ENCODE assay signal across 16 cellular contexts in genomic region chr18:22034276-22034675, GRCh38.
DNase-seq lines count a peak whose midpoint lies in the region; TF ChIP-seq lines count a peak whose summit lies in the region.
"Had no signal": no experiment of that assay in that cellular context is flagged by ENCODE, and none has a peak within 500 bp of the region (broad histone marks: within the 10 kb centered on the region; RNA-seq: fewer than 3 reads in every experiment).

No MANE protein-coding gene starts in this region.

- CTCF ChIA-PET in HEK293T (lab: Yijun Ruan, JAX), result no interaction called here

- no peak overlapping the region for H3K4me3 ChIP-seq in fibroblast of lung (replicated peaks in 1 of 4; ENCODE audit: control extremely low read depth in 1 of 4, insufficient read depth in 1 of 4, low read depth in 3 of 4, low read length in 4 of 4)
- H3K4me3 ChIP-seq in mesodermal cell (ENCODE audit: extremely low read depth, insufficient read depth, low read length, poor library complexity, severe bottlenecking), result no peak overlapping the region
- no peak overlapping the region for H3K4me3 ChIP-seq in esophagus muscularis mucosa
- H3K4me3 ChIP-seq in Karpas-422 (ENCODE audit: low read length), result no peak overlapping the region
- H3K4me3 ChIP-seq: BLaER1 had no signal

- H4K20me1 ChIP-seq in fibroblast of lung (ENCODE audit: control insufficient read depth, extremely low read depth, insufficient read depth, low read length) (no peaks in the 10 kb centered on the region), Karpas-422 (ENCODE audit: insufficient read depth, low read depth, low read length) (no peaks in the 10 kb centered on the region)
- H4K20me1 ChIP-seq: BLaER1 had no signal

- H3K4me1 ChIP-seq in fibroblast of lung (ENCODE audit: control insufficient read depth, extremely low read depth, insufficient read depth, low read length), result no peaks in the 10 kb centered on the region
- peaks cover 11% of the 10 kb centered on the region for H3K4me1 ChIP-seq in mesodermal cell (ENCODE audit: control insufficient read depth, insufficient read depth, low read length, poor library complexity, severe bottlenecking)
- H3K4me1 ChIP-seq in esophagus muscularis mucosa, result no peaks in the 10 kb centered on the region
- H3K4me1 ChIP-seq in Karpas-422 (ENCODE audit: low read length), result no peaks in the 10 kb centered on the region
- H3K4me1 ChIP-seq: BLaER1 had no signal

- POLR2A ChIA-PET in HEK293T (lab: Yijun Ruan, JAX), result no interaction called here

- H2AFZ ChIP-seq in fibroblast of lung (ENCODE audit: low read length) (no peak overlapping the region), Karpas-422 (ENCODE audit: low read length) (no peak overlapping the region)

- H3K4me2 ChIP-seq in fibroblast of lung (ENCODE audit: extremely low read depth, insufficient read depth, low read length) (no peak overlapping the region), Karpas-422 (ENCODE audit: low read depth, low read length, poor library complexity, severe bottlenecking) (no peak overlapping the region)
- H3K4me2 ChIP-seq: BLaER1 had no signal

- TF ChIP-seq POLR2A in esophagus muscularis mucosa (IDR thresholded peaks at IDR 0.05; ENCODE audit: low read depth), result no peak

- no peak for DNase-seq in HEK293T (ENCODE audit: extremely low spot score)
- DNase-seq in fibroblast of lung (ENCODE audit: low read depth in 2 of 2), result peak; percentile 27 to 52
- no peak for DNase-seq in esophagus muscularis mucosa (ENCODE audit: extremely low spot score)
- DNase-seq in substantia nigra (lab: John Stamatoyannopoulos, UW), result no peak
- DNase-seq in DMS153 (lab: John Stamatoyannopoulos, UW), result no peak
- DNase-seq in Karpas-422, result no peak
- DNase-seq: CD4-positive, alpha-beta memory T cell; GOT3; NCI-H1417; NCI-H1694 treated with DMSO at 0.1 percent for 48 hours; NCI-H2081 treated with DMSO at 0.1 percent for 48 hours; NCI-H2171 treated with DMSO at 0.1 percent for 48 hours; NCI-H524 treated with DMSO at 0.1 percent for 48 hours; NCI-H82 had no signal

- TF ChIP-seq CTCF in fibroblast of lung (conservative IDR thresholded peaks at IDR 0.05 in 1 of 2, IDR thresholded peaks at IDR 0.05 in 1 of 2; ENCODE audit: low read depth in 1 of 2, low read length in 2 of 2), result no peak
- no peak for TF ChIP-seq CTCF in esophagus muscularis mucosa (IDR thresholded peaks at IDR 0.05)

- no peaks in the 10 kb centered on the region for H3K9me2 ChIP-seq in Karpas-422 (replicated peaks; ENCODE audit: insufficient read depth, low read length)

- TF ChIP-seq EP300 in esophagus muscularis mucosa (IDR thresholded peaks at IDR 0.05), result no peak

- H3K79me2 ChIP-seq in fibroblast of lung (ENCODE audit: control insufficient read depth, insufficient read depth, low read length), result no peaks in the 10 kb centered on the region
- no peaks in the 10 kb centered on the region for H3K79me2 ChIP-seq in Karpas-422 (ENCODE audit: low read length)

- WGBS in mesodermal cell (ENCODE audit: insufficient coverage in 2 of 2), 2 experiments, result 84 to 94% methylated on average over 2 to 4 of the region's 6 CpGs
- WGBS in esophagus muscularis mucosa, result 29% methylated on average over 6 of the region's 6 CpGs

- no peaks in the 10 kb centered on the region for H3K9me3 ChIP-seq in fibroblast of lung (ENCODE audit: control insufficient read depth, insufficient read depth, low read depth, low read length)
- H3K9me3 ChIP-seq in mesodermal cell (ENCODE audit: control insufficient read depth, low read length), result no peaks in the 10 kb centered on the region
- H3K9me3 ChIP-seq in esophagus muscularis mucosa, result no peaks in the 10 kb centered on the region
- no peaks in the 10 kb centered on the region for H3K9me3 ChIP-seq in Karpas-422 (ENCODE audit: low read length)
- H3K9me3 ChIP-seq: BLaER1 had no signal

- H3K36me3 ChIP-seq in fibroblast of lung (ENCODE audit: control insufficient read depth, insufficient read depth, low read length) (no peaks in the 10 kb centered on the region), mesodermal cell (ENCODE audit: control insufficient read depth, insufficient read depth, low read length) (no peaks in the 10 kb centered on the region), esophagus muscularis mucosa (no peaks in the 10 kb centered on the region), Karpas-422 (ENCODE audit: insufficient read depth, low read length) (no peaks in the 10 kb centered on the region)
- H3K36me3 ChIP-seq: BLaER1 had no signal

- no peak overlapping the region for H3K9ac ChIP-seq in fibroblast of lung (ENCODE audit: insufficient read depth, low read length)
- no peak overlapping the region for H3K9ac ChIP-seq in Karpas-422 (ENCODE audit: low read length)
- H3K9ac ChIP-seq: BLaER1 had no signal

- no peak overlapping the region for H3K27ac ChIP-seq in fibroblast of lung (ENCODE audit: insufficient read depth, low read length)
- H3K27ac ChIP-seq in mesodermal cell (ENCODE audit: low read depth, low read length, severe bottlenecking), result peak overlapping the region; percentile 41
- no peak overlapping the region for H3K27ac ChIP-seq in esophagus muscularis mucosa (replicated peaks in 1 of 4)
- H3K27ac ChIP-seq in substantia nigra (ENCODE audit: low read depth, low read length, poor library complexity, severe bottlenecking), result no peak overlapping the region
- no peak overlapping the region for H3K27ac ChIP-seq in Karpas-422 (ENCODE audit: low read length)
- H3K27ac ChIP-seq: BLaER1 had no signal

- H3K27me3 ChIP-seq in fibroblast of lung (ENCODE audit: control insufficient read depth, insufficient read depth, low read length) (no peaks in the 10 kb centered on the region), esophagus muscularis mucosa (peaks cover 0 to 29% (median 0%) of the 10 kb centered on the region in 4 donors), Karpas-422 (ENCODE audit: low read length) (no peaks in the 10 kb centered on the region)
- H3K27me3 ChIP-seq: BLaER1 had no signal

- intact Hi-C loops in esophagus muscularis mucosa (cut with DNase I), result loop anchor here (5.0 to 10.0 kb wide), 2 partner anchors 61 to 443 kb away; no protein-coding TSS in a partner anchor

TF ChIP-seq in HEK293T, 16 proteins besides CTCF, POLR2A, EP300 and RAD21:
- TF ChIP-seq NFRKB (IDR thresholded peaks at IDR 0.05), result no peak
- no peak for TF ChIP-seq CTBP1 (IDR thresholded peaks at IDR 0.05; ENCODE audit: borderline replicate concordance)
- TF ChIP-seq L3MBTL2 (conservative IDR thresholded peaks at IDR 0.05), result no peak
- no peak for TF ChIP-seq FOXA1 (IDR thresholded peaks at IDR 0.05)
- TF ChIP-seq ELF4 (IDR thresholded peaks at IDR 0.05), result no peak
- TF ChIP-seq PKNOX1 (IDR thresholded peaks at IDR 0.05), result peak; percentile 33; the same call in 1 of the 2 replicates
- no peak for TF ChIP-seq ARNT (IDR thresholded peaks at IDR 0.05)

Comparison
In these comparisons a context has a peak if more than half of its experiments do, and no peak if none do; other contexts are left out.
1. DNase-seq: peak in fibroblast of lung (2 of 2); none in HEK293T (single experiment), esophagus muscularis mucosa (single experiment), substantia nigra (0 of 49), DMS153 (single experiment) and Karpas-422 (single experiment).